8 cellular contexts compared by ENCODE assay signal in the genomic region with DNA sequence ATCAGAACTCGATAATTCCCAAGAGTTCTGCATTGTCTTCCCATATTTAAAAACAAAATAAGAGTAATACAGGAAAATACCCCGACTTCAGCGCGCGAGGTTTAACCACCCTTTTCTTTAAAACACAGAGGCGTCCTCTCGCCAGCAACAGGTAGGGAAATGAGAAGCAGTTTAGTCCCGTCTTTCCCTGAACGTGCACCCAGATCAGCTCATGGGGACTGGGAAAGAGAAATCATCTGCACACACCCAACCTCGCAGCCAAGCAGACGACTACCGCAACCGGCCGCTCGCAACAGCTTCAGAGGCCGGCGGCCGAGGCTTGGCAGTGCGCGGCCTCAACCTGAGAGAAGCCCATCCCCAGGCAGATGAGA. TPM values are rescaled to one million over a fixed set of nuclear protein-coding genes. Genes with fewer than 3 reads are reported as not detected.
DNase-seq lines count a peak whose midpoint lies in the region; ATAC-seq and TF ChIP-seq lines count a peak whose summit lies in the region.

No MANE protein-coding gene starts in this region.

- H3K36me3 ChIP-seq in SK-N-SH (replicated peaks in 1 of 2; ENCODE audit: control insufficient read depth in 1 of 2, insufficient read depth in 2 of 2, low read length in 1 of 2): peaks cover 20 to 23% of the 10 kb centered on the region in 2 experiments
- peaks cover 14% of the 10 kb centered on the region; the same call in 1 of the 2 replicates for H3K36me3 ChIP-seq in SU-DHL-6 (ENCODE audit: low read length)

- CTCF ChIA-PET in SK-N-SH (lab: Yijun Ruan, JAX): no interaction called here

- H3F3A ChIP-seq in SK-N-SH (replicated peaks; ENCODE audit: insufficient read depth) (peaks cover 11% of the 10 kb centered on the region), SU-DHL-6 (ENCODE audit: insufficient read depth) (peaks cover 10% of the 10 kb centered on the region; the same call in 1 of the 2 replicates)

- 2% methylated on average over 17 of the region's 20 CpGs for WGBS in SK-N-SH (ENCODE audit: low lambda C conversion rate)

- H3K4me3 ChIP-seq in SK-N-SH (ENCODE audit: low read depth in 2 of 2, low read length in 1 of 2): peak overlapping the region; percentile 89 to 97
- peak overlapping the region; percentile 95 for H3K4me3 ChIP-seq in SU-DHL-6 (ENCODE audit: insufficient read depth, low read length, poor library complexity, severe bottlenecking)
- H3K4me3 ChIP-seq in foreskin fibroblast (ENCODE audit: low read depth in 1 of 2, low read length in 2 of 2): peak overlapping the region; percentile 74 to 97
- H3K4me3 ChIP-seq in retinal pigment epithelial cell (ENCODE audit: low read length): peak overlapping the region; percentile 96

- H3K27me3 ChIP-seq in SK-N-SH (ENCODE audit: insufficient read depth) (no peaks in the 10 kb centered on the region), SU-DHL-6 (ENCODE audit: low read length) (no peaks in the 10 kb centered on the region)

- no peaks in the 10 kb centered on the region for H3K9me2 ChIP-seq in SK-N-SH
- no peaks in the 10 kb centered on the region for H3K9me2 ChIP-seq in SU-DHL-6 (replicated peaks; ENCODE audit: insufficient read depth, low read length)

- H4K20me1 ChIP-seq in SK-N-SH (ENCODE audit: insufficient read depth) (peaks cover 37% of the 10 kb centered on the region), SU-DHL-6 (ENCODE audit: low read depth, low read length) (peaks cover 6% of the 10 kb centered on the region; the same call in 1 of the 2 replicates)

- no peak for TF ChIP-seq RAD21 in SK-N-SH (IDR thresholded peaks at IDR 0.05; ENCODE audit: low read length)

- peaks cover 0 to 12% of the 10 kb centered on the region in 2 experiments; a peak in 3 of 4 replicates for H3K4me1 ChIP-seq in SK-N-SH (ENCODE audit: control insufficient read depth in 1 of 2, insufficient read depth in 2 of 2, low read depth in 1 of 2, low read length in 1 of 2)

- H3K27ac ChIP-seq in SK-N-SH (ENCODE audit: low read depth in 2 of 2, low read length in 1 of 2) (peak overlapping the region; percentile 98 to 99), SU-DHL-6 (ENCODE audit: low read depth, low read length) (peak overlapping the region; percentile 86)

- no peak for TF ChIP-seq CTCF in SK-N-SH (IDR thresholded peaks at IDR 0.05)
- no peak for TF ChIP-seq CTCF in SU-DHL-6 (IDR thresholded peaks at IDR 0.05; ENCODE audit: insufficient read depth, low read length, poor library complexity, severe bottlenecking)
- no peak for TF ChIP-seq CTCF in foreskin fibroblast (IDR thresholded peaks at IDR 0.05; ENCODE audit: low read depth, low read length)
- no peak for TF ChIP-seq CTCF in retinal pigment epithelial cell (conservative IDR thresholded peaks at IDR 0.05; ENCODE audit: low read depth, low read length)

- peak overlapping the region; percentile 94 for H3K4me2 ChIP-seq in SK-N-SH
- peak overlapping the region; percentile 94 for H3K4me2 ChIP-seq in SU-DHL-6 (ENCODE audit: low read depth, low read length, poor library complexity, severe bottlenecking)

- H2AFZ ChIP-seq in SK-N-SH (ENCODE audit: low read depth) (peak overlapping the region; percentile 67; the same call in 1 of the 2 replicates), SU-DHL-6 (ENCODE audit: low read depth, low read length, severe bottlenecking) (peak overlapping the region; percentile 76)

- H3K79me2 ChIP-seq in SK-N-SH (ENCODE audit: insufficient read depth) (peaks cover 57% of the 10 kb centered on the region), SU-DHL-6 (ENCODE audit: insufficient read depth, low read length) (peaks cover 52% of the 10 kb centered on the region)

- no peak for TF ChIP-seq EP300 in SK-N-SH (IDR thresholded peaks at IDR 0.05; ENCODE audit: borderline replicate concordance in 1 of 2, low read depth in 1 of 2, low read length in 1 of 2)

- DNase-seq in SK-N-SH: no peak
- no peak for DNase-seq in foreskin fibroblast
- DNase-seq in retinal pigment epithelial cell (ENCODE audit: low read depth): no peak
- DNase-seq in KG1 (lab: John Stamatoyannopoulos, UW): no peak
- no peak for DNase-seq in NCI-H1105 treated with DMSO at 0.1 percent for 48 hours (lab: John Stamatoyannopoulos, UW)
- DNase-seq in GOT3 (lab: John Stamatoyannopoulos, UW): no peak

- POLR2A ChIA-PET in SK-N-SH (lab: Yijun Ruan, JAX): no interaction called here

- ATAC-seq in SK-N-SH treated with all-trans-retinoic acid at 6 μM for 48 hours: no peak

- H3K9ac ChIP-seq in SK-N-SH (peak overlapping the region; percentile 99), SU-DHL-6 (ENCODE audit: low read length) (peak overlapping the region; percentile 90)

- H3K9me3 ChIP-seq in SK-N-SH (no peaks in the 10 kb centered on the region), SU-DHL-6 (ENCODE audit: insufficient read depth, low read length) (no peaks in the 10 kb centered on the region)

TF ChIP-seq in SK-N-SH, 30 proteins besides CTCF, POLR2A, EP300 and RAD21:
- TF ChIP-seq POLR2AphosphoS5 (IDR thresholded peaks at IDR 0.05; ENCODE audit: low read depth, low read length): no peak

TF ChIP-seq in SK-N-SH treated with all-trans-retinoic acid at 6 μM for 48 hours, 23 proteins besides CTCF, POLR2A, EP300 and RAD21:
- TF ChIP-seq, protein P1, sequence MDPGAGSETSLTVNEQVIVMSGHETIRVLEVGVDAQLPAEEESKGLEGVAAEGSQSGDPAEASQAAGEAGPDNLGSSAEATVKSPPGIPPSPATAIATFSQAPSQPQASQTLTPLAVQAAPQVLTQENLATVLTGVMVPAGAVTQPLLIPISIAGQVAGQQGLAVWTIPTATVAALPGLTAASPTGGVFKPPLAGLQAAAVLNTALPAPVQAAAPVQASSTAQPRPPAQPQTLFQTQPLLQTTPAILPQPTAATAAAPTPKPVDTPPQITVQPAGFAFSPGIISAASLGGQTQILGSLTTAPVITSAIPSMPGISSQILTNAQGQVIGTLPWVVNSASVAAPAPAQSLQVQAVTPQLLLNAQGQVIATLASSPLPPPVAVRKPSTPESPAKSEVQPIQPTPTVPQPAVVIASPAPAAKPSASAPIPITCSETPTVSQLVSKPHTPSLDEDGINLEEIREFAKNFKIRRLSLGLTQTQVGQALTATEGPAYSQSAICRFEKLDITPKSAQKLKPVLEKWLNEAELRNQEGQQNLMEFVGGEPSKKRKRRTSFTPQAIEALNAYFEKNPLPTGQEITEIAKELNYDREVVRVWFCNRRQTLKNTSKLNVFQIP (CRISPR knock-in tag; IDR thresholded peaks at IDR 0.05; ENCODE audit: borderline replicate concordance, low read depth): no peak
- TF ChIP-seq RARB (CRISPR knock-in tag; IDR thresholded peaks at IDR 0.05) (no peak), ARNTL (CRISPR knock-in tag; IDR thresholded peaks at IDR 0.05; ENCODE audit: borderline replicate concordance, low read depth) (no peak), ZC3H10 (CRISPR knock-in tag; IDR thresholded peaks at IDR 0.05) (no peak), ZNF565 (CRISPR knock-in tag; conservative IDR thresholded peaks at IDR 0.05; ENCODE audit: low read depth) (no peak), PPARA (CRISPR knock-in tag; IDR thresholded peaks at IDR 0.05; ENCODE audit: borderline replicate concordance) (no peak), ZFP3 (CRISPR knock-in tag; IDR thresholded peaks at IDR 0.05) (no peak), GLIS3 (CRISPR knock-in tag; IDR thresholded peaks at IDR 0.05) (no peak), BACH2 (CRISPR knock-in tag; IDR thresholded peaks at IDR 0.05; ENCODE audit: borderline replicate concordance) (no peak)
- TF ChIP-seq, protein P2, sequence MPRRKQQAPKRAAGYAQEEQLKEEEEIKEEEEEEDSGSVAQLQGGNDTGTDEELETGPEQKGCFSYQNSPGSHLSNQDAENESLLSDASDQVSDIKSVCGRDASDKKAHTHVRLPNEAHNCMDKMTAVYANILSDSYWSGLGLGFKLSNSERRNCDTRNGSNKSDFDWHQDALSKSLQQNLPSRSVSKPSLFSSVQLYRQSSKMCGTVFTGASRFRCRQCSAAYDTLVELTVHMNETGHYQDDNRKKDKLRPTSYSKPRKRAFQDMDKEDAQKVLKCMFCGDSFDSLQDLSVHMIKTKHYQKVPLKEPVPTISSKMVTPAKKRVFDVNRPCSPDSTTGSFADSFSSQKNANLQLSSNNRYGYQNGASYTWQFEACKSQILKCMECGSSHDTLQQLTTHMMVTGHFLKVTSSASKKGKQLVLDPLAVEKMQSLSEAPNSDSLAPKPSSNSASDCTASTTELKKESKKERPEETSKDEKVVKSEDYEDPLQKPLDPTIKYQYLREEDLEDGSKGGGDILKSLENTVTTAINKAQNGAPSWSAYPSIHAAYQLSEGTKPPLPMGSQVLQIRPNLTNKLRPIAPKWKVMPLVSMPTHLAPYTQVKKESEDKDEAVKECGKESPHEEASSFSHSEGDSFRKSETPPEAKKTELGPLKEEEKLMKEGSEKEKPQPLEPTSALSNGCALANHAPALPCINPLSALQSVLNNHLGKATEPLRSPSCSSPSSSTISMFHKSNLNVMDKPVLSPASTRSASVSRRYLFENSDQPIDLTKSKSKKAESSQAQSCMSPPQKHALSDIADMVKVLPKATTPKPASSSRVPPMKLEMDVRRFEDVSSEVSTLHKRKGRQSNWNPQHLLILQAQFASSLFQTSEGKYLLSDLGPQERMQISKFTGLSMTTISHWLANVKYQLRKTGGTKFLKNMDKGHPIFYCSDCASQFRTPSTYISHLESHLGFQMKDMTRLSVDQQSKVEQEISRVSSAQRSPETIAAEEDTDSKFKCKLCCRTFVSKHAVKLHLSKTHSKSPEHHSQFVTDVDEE (CRISPR knock-in tag; IDR thresholded peaks at IDR 0.05): no peak

RNA-seq across cellular contexts. Expression of a gene that starts 0.7 kb away (rescaled TPM):
- 16.2 and 24.3 TPM in 2 replicates for polyA plus RNA-seq in SK-N-SH (2012; rRNA removed)
- 23.0 and 24.9 TPM in 2 replicates for polyA plus RNA-seq in SK-N-SH (2012; cell fraction: cytosol; rRNA removed)
- polyA plus RNA-seq in SK-N-SH (2012; cell fraction: nucleus; rRNA removed): 20.4 and 48.8 TPM in 2 replicates

RNA-seq across cellular contexts. Expression of a gene that starts 34.9 kb away (rescaled TPM):
- polyA plus RNA-seq in SK-N-SH (2012; rRNA removed): 0.43 and 0.73 TPM in 2 replicates
- 0.48 and 0.50 TPM in 2 replicates for polyA plus RNA-seq in SK-N-SH (2012; cell fraction: cytosol; rRNA removed)
- polyA plus RNA-seq in SK-N-SH (2012; cell fraction: nucleus; rRNA removed): 0.87 and 0.90 TPM in 2 replicates
